10 cellular contexts compared by ENCODE assay signal in the genomic region with DNA sequence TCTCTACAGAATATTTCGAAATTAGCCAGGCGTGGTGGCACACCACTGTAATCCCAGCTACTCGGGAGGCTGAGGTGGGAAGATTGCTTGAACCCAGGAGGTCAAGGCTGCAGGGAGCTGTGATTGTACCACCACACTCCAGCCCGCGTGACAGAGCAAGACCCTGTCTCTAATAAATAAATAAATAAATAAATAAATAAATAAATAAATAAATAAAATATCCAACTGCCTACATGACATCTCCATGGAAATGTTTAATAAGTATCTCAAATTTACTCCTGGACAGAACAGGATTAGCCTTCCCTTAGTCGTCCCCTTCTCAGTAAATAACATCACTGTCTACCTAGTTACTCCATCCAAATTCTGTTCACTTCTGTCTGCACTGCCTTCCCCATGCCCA. TPM values are rescaled to one million over a fixed set of nuclear protein-coding genes. Genes with fewer than 3 reads are reported as not detected.
"Had no signal": no experiment of that assay in that cellular context is flagged by ENCODE, and none has a peak within 500 bp of the region (broad histone marks: within the 10 kb centered on the region; RNA-seq: fewer than 3 reads in every experiment).

No MANE protein-coding gene starts in this region.

- FAIRE-seq: HepG2, HTR-8/SVneo, K562 had no signal

- DNase-seq: IMR-90, KBM-7, KG1 had no signal

- H3K4me3 ChIP-seq: K562 had no signal

- H3K4me2 ChIP-seq: KMS-11 had no signal

- H3K27ac ChIP-seq: HL-60, KMS-11 had no signal

- ATAC-seq: HepG2, K562 had no signal

- H3K9me3 Mint-ChIP-seq: IgD-negative memory B cell had no signal

- H3K4me3 Mint-ChIP-seq: IgD-negative memory B cell had no signal

- H3K27ac Mint-ChIP-seq: IgD-negative memory B cell had no signal

- H3K27me3 Mint-ChIP-seq: IgD-negative memory B cell had no signal

- H3K9ac ChIP-seq: KMS-11 had no signal

RNA-seq across cellular contexts. Expression of a gene that starts 29.0 kb away (rescaled TPM):
- total RNA-seq: HepG2, HT-29, IMR-90 had no signal
- polyA plus RNA-seq: HepG2 had no signal
